1 cellular context compared by ENCODE assay signal in the genomic region with DNA sequence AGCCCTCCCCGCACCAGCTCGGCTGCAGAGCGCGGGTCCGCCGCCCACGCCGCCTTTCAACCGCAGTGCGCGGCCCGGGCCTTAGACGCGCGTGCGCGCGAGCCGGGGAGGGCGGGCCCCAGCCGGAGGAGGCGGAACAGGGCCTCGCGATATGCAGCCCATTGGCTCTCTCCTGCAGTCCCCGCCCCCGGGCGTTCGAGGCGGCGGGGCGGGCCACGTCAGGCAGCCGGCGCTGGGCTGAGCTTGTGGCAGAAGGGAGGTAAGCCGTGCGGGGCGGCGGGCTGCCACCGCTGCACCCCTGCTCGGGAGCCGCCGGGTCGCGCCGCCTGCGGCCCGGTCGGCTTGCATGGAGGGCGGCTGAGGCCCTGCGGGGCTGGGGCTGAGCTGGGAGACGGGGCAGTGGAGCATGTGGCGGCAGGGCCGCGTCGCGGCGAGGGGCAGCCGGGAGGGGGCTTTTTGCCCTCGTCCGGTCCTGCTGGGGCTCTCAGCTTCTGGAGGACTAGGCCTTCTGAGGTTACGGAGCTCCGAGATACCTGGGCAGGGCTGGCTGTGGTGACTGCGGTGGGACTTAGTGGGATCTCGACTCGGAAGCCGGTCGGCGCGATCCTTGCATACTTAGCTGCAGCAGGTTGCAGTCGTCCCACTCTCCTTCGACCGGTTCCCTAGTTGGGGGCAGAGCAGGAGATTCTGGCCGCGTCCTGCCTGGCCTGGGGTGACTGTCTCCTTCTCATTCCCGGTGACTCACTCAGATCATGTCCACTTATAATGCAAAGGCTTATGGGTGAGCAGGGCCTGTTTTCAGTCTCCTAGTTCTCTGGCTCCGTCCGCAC.
A peak's percentile ranks its signal among the peaks of the same experiment; 100 is the strongest.
TF ChIP-seq lines count a peak whose summit lies in the region.

A gene with protein sequence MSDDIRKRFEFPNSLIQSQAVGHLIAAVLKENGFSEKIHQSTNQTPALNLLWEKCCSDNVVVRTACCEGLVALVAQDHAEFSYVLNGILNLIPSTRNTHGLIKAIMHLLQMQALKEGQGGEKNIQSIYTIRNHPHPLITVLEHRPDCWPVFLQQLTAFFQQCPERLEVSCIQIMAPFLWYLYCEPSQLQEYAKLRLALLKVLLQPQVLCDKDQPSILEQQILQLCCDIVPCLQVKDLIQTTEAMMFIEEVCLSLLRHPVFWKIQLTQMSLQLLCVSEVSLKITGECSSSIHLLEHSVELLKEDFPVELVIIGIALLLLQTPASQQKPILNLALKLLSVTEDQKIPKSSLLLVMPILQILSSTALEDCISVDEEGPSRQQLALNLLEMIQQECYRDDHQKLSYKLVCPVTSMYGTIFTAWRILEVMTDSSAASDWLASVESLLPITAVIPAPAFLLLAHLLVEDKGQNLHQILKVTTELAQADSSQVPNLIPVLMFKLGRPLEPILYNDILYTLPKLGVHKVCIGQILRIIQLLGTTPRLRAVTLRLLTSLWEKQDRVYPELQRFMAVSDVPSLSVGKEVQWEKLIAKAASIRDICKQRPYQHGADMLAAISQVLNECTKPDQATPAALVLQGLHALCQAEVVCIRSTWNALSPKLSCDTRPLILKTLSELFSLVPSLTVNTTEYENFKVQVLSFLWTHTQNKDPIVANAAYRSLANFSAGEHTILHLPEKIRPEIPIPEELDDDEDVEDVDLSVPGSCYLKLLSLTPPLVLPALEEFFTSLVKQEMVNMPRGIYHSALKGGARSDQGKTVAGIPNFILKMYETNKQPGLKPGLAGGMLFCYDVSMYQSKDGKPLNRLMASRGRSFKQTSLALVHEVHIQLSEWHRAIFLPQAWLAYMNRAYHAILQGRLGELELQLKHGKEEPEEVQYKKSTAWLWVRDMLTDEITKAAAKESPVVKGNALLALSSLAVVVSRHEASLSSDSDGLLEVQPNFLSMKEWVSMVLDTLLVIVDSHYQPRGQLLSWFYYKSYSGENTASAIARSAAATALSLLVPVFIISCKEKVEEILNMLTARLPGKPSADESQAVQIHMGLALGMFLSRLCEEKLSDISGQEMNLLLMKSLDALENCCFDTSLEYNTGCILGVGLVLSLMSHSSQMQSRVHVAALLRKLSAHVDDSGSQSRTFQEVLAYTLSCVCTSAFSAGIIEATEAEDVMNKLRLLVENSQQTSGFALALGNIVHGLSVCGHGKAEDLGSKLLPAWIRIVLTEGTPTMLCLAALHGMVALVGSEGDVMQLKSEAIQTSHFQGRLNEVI (N-terminal part only) (plus strand): TSS at position 225 of the 830 bp plus-strand sequence. CDS start 31,095 bp downstream, outside the sequence.

TF ChIP-seq in HepG2, 621 proteins besides CTCF, POLR2A, EP300 and RAD21 (continued from another document and continues in another):
- TF ChIP-seq, protein P1, sequence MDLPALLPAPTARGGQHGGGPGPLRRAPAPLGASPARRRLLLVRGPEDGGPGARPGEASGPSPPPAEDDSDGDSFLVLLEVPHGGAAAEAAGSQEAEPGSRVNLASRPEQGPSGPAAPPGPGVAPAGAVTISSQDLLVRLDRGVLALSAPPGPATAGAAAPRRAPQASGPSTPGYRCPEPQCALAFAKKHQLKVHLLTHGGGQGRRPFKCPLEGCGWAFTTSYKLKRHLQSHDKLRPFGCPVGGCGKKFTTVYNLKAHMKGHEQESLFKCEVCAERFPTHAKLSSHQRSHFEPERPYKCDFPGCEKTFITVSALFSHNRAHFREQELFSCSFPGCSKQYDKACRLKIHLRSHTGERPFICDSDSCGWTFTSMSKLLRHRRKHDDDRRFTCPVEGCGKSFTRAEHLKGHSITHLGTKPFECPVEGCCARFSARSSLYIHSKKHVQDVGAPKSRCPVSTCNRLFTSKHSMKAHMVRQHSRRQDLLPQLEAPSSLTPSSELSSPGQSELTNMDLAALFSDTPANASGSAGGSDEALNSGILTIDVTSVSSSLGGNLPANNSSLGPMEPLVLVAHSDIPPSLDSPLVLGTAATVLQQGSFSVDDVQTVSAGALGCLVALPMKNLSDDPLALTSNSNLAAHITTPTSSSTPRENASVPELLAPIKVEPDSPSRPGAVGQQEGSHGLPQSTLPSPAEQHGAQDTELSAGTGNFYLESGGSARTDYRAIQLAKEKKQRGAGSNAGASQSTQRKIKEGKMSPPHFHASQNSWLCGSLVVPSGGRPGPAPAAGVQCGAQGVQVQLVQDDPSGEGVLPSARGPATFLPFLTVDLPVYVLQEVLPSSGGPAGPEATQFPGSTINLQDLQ (CRISPR knock-in tag; IDR thresholded peaks at IDR 0.05), result peak; percentile 72; the same call in 1 of the 2 replicates
- TF ChIP-seq ZNF251 (CRISPR knock-in tag; IDR thresholded peaks at IDR 0.05), result no peak
- TF ChIP-seq ATF1 (CRISPR knock-in tag; IDR thresholded peaks at IDR 0.05), result no peak
- TF ChIP-seq KLF6 (CRISPR knock-in tag; IDR thresholded peaks at IDR 0.05), result peak; percentile 88
- TF ChIP-seq SP140L (CRISPR knock-in tag; IDR thresholded peaks at IDR 0.05; ENCODE audit: borderline replicate concordance), result no peak
- TF ChIP-seq ZBTB38 (CRISPR knock-in tag; IDR thresholded peaks at IDR 0.05), result peak; percentile 82; the same call in 1 of the 2 replicates
- no peak; the same call in 1 of the 2 replicates for TF ChIP-seq NFKBIZ (CRISPR knock-in tag; IDR thresholded peaks at IDR 0.05)
- TF ChIP-seq, protein P2, sequence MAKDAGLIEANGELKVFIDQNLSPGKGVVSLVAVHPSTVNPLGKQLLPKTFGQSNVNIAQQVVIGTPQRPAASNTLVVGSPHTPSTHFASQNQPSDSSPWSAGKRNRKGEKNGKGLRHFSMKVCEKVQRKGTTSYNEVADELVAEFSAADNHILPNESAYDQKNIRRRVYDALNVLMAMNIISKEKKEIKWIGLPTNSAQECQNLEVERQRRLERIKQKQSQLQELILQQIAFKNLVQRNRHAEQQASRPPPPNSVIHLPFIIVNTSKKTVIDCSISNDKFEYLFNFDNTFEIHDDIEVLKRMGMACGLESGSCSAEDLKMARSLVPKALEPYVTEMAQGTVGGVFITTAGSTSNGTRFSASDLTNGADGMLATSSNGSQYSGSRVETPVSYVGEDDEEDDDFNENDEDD (CRISPR knock-in tag; IDR thresholded peaks at IDR 0.05; ENCODE audit: borderline replicate concordance), result 0 out of 2 replicates have a peak, but pooled peaks have one; percentile 53
- TF ChIP-seq SETDB1 (CRISPR knock-in tag; IDR thresholded peaks at IDR 0.05; ENCODE audit: borderline replicate concordance), result no peak
- peak; percentile 78 for TF ChIP-seq ZNF546 (CRISPR knock-in tag; conservative IDR thresholded peaks at IDR 0.05)
- peak; percentile 82; the same call in 1 of the 2 replicates for TF ChIP-seq ZNF772 (CRISPR knock-in tag; IDR thresholded peaks at IDR 0.05)
- TF ChIP-seq ZNF749 (CRISPR knock-in tag; IDR thresholded peaks at IDR 0.05; ENCODE audit: borderline replicate concordance), result peak; percentile 70; the same call in 1 of the 2 replicates
- TF ChIP-seq ZNF333 (CRISPR knock-in tag; IDR thresholded peaks at IDR 0.05; ENCODE audit: borderline replicate concordance), result 0 out of 2 replicates have a peak, but pooled peaks have one; percentile 67
- TF ChIP-seq ZNF747 (CRISPR knock-in tag; IDR thresholded peaks at IDR 0.05; ENCODE audit: borderline replicate concordance), result no peak; the same call in 1 of the 2 replicates
- TF ChIP-seq GZF1 (CRISPR knock-in tag; IDR thresholded peaks at IDR 0.05), result no peak
- peak; percentile 80 for TF ChIP-seq HNRNPLL (IDR thresholded peaks at IDR 0.05; ENCODE audit: low read depth, low read length, poor library complexity, severe bottlenecking)
- TF ChIP-seq ZMYM4 (CRISPR knock-in tag; IDR thresholded peaks at IDR 0.05), result peak; percentile 91
- TF ChIP-seq, protein P3, sequence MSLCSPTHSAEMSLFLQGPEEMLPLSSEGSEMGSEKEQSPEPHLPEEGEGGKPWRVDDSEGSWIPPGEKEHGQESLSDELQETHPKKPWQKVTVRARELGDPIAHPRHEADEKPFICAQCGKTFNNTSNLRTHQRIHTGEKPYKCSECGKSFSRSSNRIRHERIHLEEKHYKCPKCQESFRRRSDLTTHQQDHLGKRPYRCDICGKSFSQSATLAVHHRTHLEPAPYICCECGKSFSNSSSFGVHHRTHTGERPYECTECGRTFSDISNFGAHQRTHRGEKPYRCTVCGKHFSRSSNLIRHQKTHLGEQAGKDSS (CRISPR knock-in tag; IDR thresholded peaks at IDR 0.05; ENCODE audit: borderline replicate concordance, low read depth), result peak; percentile 86
- TF ChIP-seq ZIK1 (CRISPR knock-in tag; IDR thresholded peaks at IDR 0.05; ENCODE audit: borderline replicate concordance, low read depth), result peak; percentile 92; the same call in 1 of the 2 replicates
- TF ChIP-seq ZMYM3 (CRISPR knock-in tag; IDR thresholded peaks at IDR 0.05), result no peak
- no peak for TF ChIP-seq HMGA1 (CRISPR knock-in tag; conservative IDR thresholded peaks at IDR 0.05)
- TF ChIP-seq WIZ (CRISPR knock-in tag; IDR thresholded peaks at IDR 0.05), result no peak
- peak; percentile 88; the same call in 1 of the 2 replicates for TF ChIP-seq ZNF563 (CRISPR knock-in tag; IDR thresholded peaks at IDR 0.05)
- TF ChIP-seq, protein P4, sequence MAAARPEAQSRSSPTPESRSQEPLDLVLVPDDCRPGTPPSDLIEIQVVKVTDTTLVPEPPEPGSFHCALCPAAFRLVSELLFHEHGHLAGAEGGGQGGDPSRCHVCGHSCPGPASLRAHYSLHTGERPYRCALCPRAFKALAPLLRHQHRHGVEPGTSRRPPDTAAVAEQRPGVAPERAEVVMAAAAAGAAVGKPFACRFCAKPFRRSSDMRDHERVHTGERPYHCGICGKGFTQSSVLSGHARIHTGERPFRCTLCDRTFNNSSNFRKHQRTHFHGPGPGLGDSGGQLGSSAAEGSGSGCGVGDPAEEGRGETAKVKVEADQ (CRISPR knock-in tag; IDR thresholded peaks at IDR 0.05; ENCODE audit: borderline replicate concordance), result peak; percentile 93
- TF ChIP-seq, protein P5, sequence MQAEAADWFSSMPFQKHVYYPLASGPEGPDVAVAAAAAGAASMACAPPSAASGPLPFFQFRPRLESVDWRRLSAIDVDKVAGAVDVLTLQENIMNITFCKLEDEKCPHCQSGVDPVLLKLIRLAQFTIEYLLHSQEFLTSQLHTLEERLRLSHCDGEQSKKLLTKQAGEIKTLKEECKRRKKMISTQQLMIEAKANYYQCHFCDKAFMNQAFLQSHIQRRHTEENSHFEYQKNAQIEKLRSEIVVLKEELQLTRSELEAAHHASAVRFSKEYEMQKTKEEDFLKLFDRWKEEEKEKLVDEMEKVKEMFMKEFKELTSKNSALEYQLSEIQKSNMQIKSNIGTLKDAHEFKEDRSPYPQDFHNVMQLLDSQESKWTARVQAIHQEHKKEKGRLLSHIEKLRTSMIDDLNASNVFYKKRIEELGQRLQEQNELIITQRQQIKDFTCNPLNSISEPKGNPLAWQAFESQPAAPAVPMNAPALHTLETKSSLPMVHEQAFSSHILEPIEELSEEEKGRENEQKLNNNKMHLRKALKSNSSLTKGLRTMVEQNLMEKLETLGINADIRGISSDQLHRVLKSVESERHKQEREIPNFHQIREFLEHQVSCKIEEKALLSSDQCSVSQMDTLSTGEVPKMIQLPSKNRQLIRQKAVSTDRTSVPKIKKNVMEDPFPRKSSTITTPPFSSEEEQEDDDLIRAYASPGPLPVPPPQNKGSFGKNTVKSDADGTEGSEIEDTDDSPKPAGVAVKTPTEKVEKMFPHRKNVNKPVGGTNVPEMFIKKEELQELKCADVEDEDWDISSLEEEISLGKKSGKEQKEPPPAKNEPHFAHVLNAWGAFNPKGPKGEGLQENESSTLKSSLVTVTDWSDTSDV (CRISPR knock-in tag; IDR thresholded peaks at IDR 0.05), result no peak; the same call in 1 of the 2 replicates
- TF ChIP-seq, protein P6, sequence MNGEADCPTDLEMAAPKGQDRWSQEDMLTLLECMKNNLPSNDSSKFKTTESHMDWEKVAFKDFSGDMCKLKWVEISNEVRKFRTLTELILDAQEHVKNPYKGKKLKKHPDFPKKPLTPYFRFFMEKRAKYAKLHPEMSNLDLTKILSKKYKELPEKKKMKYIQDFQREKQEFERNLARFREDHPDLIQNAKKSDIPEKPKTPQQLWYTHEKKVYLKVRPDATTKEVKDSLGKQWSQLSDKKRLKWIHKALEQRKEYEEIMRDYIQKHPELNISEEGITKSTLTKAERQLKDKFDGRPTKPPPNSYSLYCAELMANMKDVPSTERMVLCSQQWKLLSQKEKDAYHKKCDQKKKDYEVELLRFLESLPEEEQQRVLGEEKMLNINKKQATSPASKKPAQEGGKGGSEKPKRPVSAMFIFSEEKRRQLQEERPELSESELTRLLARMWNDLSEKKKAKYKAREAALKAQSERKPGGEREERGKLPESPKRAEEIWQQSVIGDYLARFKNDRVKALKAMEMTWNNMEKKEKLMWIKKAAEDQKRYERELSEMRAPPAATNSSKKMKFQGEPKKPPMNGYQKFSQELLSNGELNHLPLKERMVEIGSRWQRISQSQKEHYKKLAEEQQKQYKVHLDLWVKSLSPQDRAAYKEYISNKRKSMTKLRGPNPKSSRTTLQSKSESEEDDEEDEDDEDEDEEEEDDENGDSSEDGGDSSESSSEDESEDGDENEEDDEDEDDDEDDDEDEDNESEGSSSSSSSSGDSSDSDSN (CRISPR knock-in tag; IDR thresholded peaks at IDR 0.05), result peak; percentile 99
- TF ChIP-seq NR3C1 (CRISPR knock-in tag; IDR thresholded peaks at IDR 0.05), result no peak
- TF ChIP-seq TEAD2 (CRISPR knock-in tag; IDR thresholded peaks at IDR 0.05), result no peak
- TF ChIP-seq KMT2A (CRISPR knock-in tag; IDR thresholded peaks at IDR 0.05), result peak; percentile 63
- TF ChIP-seq ZNF10 (CRISPR knock-in tag; IDR thresholded peaks at IDR 0.05; ENCODE audit: borderline replicate concordance, low read depth), result no peak
- TF ChIP-seq, protein P7, sequence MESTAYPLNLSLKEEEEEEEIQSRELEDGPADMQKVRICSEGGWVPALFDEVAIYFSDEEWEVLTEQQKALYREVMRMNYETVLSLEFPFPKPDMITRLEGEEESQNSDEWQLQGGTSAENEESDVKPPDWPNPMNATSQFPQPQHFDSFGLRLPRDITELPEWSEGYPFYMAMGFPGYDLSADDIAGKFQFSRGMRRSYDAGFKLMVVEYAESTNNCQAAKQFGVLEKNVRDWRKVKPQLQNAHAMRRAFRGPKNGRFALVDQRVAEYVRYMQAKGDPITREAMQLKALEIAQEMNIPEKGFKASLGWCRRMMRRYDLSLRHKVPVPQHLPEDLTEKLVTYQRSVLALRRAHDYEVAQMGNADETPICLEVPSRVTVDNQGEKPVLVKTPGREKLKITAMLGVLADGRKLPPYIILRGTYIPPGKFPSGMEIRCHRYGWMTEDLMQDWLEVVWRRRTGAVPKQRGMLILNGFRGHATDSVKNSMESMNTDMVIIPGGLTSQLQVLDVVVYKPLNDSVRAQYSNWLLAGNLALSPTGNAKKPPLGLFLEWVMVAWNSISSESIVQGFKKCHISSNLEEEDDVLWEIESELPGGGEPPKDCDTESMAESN (CRISPR knock-in tag; conservative IDR thresholded peaks at IDR 0.05), result peak; percentile 90
- peak; percentile 80; the same call in 1 of the 2 replicates for TF ChIP-seq RNF2 (conservative IDR thresholded peaks at IDR 0.05; ENCODE audit: low read depth)
- TF ChIP-seq ZFY (CRISPR knock-in tag; IDR thresholded peaks at IDR 0.05), result peak; percentile 99
- 0 out of 2 replicates have a peak, but pooled peaks have one; percentile 17 for TF ChIP-seq ZSCAN9 (CRISPR knock-in tag; IDR thresholded peaks at IDR 0.05; ENCODE audit: borderline replicate concordance)
- peak; percentile 76; the same call in 1 of the 2 replicates for TF ChIP-seq SMYD3 (CRISPR knock-in tag; IDR thresholded peaks at IDR 0.05)
- TF ChIP-seq MIXL1 (CRISPR knock-in tag; IDR thresholded peaks at IDR 0.05), result peak; percentile 11; the same call in 1 of the 2 replicates
- TF ChIP-seq, protein P8, sequence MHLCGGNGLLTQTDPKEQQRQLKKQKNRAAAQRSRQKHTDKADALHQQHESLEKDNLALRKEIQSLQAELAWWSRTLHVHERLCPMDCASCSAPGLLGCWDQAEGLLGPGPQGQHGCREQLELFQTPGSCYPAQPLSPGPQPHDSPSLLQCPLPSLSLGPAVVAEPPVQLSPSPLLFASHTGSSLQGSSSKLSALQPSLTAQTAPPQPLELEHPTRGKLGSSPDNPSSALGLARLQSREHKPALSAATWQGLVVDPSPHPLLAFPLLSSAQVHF (CRISPR knock-in tag; IDR thresholded peaks at IDR 0.05), result 0 out of 2 replicates have a peak, but pooled peaks have one; percentile 59
- peak; percentile 40; the same call in 1 of the 2 replicates for TF ChIP-seq ESRRA (CRISPR knock-in tag; IDR thresholded peaks at IDR 0.05; ENCODE audit: low read depth)
- peak; percentile 43; the same call in 1 of the 2 replicates for TF ChIP-seq FOXA3 (CRISPR knock-in tag; IDR thresholded peaks at IDR 0.05)
